ENCODE assay signal across 19 cellular contexts in genomic region chr1:35186239-35186638, GRCh38. TPM values are rescaled to one million over a fixed set of nuclear protein-coding genes. Genes with fewer than 3 reads are reported as not detected.
DNase-seq lines count a peak whose midpoint lies in the region; ATAC-seq, FAIRE-seq and TF ChIP-seq lines count a peak whose summit lies in the region.
"Had no signal": no experiment of that assay in that cellular context is flagged by ENCODE, and none has a peak within 500 bp of the region (broad histone marks: within the 10 kb centered on the region; RNA-seq: fewer than 3 reads in every experiment).

No MANE protein-coding gene starts in this region.

- peak overlapping the region in 6 of 8 donors; percentile 7 to 69 (median 58) for H3K27ac Mint-ChIP-seq in CD8-positive, alpha-beta memory T cell
- H3K27ac Mint-ChIP-seq in activated CD8-positive, alpha-beta T cell treated with anti-CD3 and anti-CD28 coated beads for 36 hours: peak overlapping the region; percentile 85
- H3K27ac Mint-ChIP-seq: activated naive CD4-positive, alpha-beta T cell treated with anti-CD3 and anti-CD28 coated beads, Interleukin-2, amount 10 ng/mL, durations not matched to agents 7 days and 5 days had no signal

- no peak overlapping the region for H3K18ac ChIP-seq in mesenchymal stem cell (ENCODE audit: low read depth in 1 of 2, low read length in 2 of 2)

- TF ChIP-seq EP300 in A549 (IDR thresholded peaks at IDR 0.05) (no peak), ovary (IDR thresholded peaks at IDR 0.05) (no peak)

- no peak overlapping the region for H2BK5ac ChIP-seq in mesenchymal stem cell (ENCODE audit: low read depth, low read length, poor library complexity, severe bottlenecking)

- POLR2A ChIA-PET in A549 (lab: Yijun Ruan, JAX): no interaction called here
- POLR2A ChIA-PET in CD8-positive, alpha-beta memory T cell (lab: Charles Lee): interaction anchor here (1.1 kb wide), 1 partner anchor 201 kb away, joined by 3 read pairs; the partner anchor contains the start of gene TMEM35B
- POLR2A ChIA-PET in activated CD8-positive, alpha-beta T cell treated with anti-CD3 and anti-CD28 coated beads for 36 hours (lab: Charles Lee): interaction anchor here (0.7 to 2.6 kb wide), 6 partner anchors 8 to 326 kb away, joined by 3 to 10 read pairs (median 4); partner anchors contain the start of genes SMIM12 and ZMYM1

- H3K4me2 ChIP-seq in A549 (peak overlapping the region; percentile 3; the same call in 1 of the 3 replicates), mesenchymal stem cell (ENCODE audit: low read length, poor library complexity, severe bottlenecking) (no peak overlapping the region)

- TF ChIP-seq CTCF in A549 (IDR thresholded peaks at IDR 0.05) (no peak), ovary (IDR thresholded peaks at IDR 0.05) (no peak)
- TF ChIP-seq CTCF in activated CD8-positive, alpha-beta T cell treated with anti-CD3 and anti-CD28 coated beads for 36 hours (IDR thresholded peaks at IDR 0.05): no peak

- CTCF ChIA-PET in A549 (lab: Yijun Ruan, JAX): interaction anchor here (0.6 kb wide), 1 partner anchor 19 kb away, joined by 5 read pairs; no protein-coding TSS in a partner anchor
- CTCF ChIA-PET in CD8-positive, alpha-beta memory T cell (lab: Charles Lee): interaction anchor here (1.5 kb wide), 1 partner anchor 16 kb away, joined by 7 read pairs; no protein-coding TSS in a partner anchor
- CTCF ChIA-PET in activated CD8-positive, alpha-beta T cell treated with anti-CD3 and anti-CD28 coated beads for 36 hours (lab: Charles Lee): interaction anchor here (0.9 to 1.4 kb wide), 2 partner anchors 26 to 202 kb away, joined by 3 read pairs; partner anchors contain the start of gene TMEM35B

- peaks cover 0 to 4% of the 10 kb centered on the region in 2 donors for H3K27me3 Mint-ChIP-seq in CD8-positive, alpha-beta memory T cell
- H3K27me3 Mint-ChIP-seq in activated CD8-positive, alpha-beta T cell treated with anti-CD3 and anti-CD28 coated beads for 36 hours: no peaks in the 10 kb centered on the region
- H3K27me3 Mint-ChIP-seq: activated naive CD4-positive, alpha-beta T cell treated with anti-CD3 and anti-CD28 coated beads, Interleukin-2, amount 10 ng/mL, durations not matched to agents 7 days and 5 days had no signal

- no peak overlapping the region for H4K8ac ChIP-seq in mesenchymal stem cell (ENCODE audit: low read length)

- TF ChIP-seq POLR2A in A549 (IDR thresholded peaks at IDR 0.05; ENCODE audit: low read length) (no peak), ovary (IDR thresholded peaks at IDR 0.05) (no peak)

- H3K36me3 Mint-ChIP-seq in CD8-positive, alpha-beta memory T cell: peaks cover 49 to 99% (median 61%) of the 10 kb centered on the region in 3 donors
- H3K36me3 Mint-ChIP-seq in activated CD8-positive, alpha-beta T cell treated with anti-CD3 and anti-CD28 coated beads for 36 hours (ENCODE audit: low read depth): peaks cover 95% of the 10 kb centered on the region

- no peak overlapping the region for H4K91ac ChIP-seq in mesenchymal stem cell (ENCODE audit: low read length)

- H3K4me1 ChIP-seq in A549: peaks cover 78% of the 10 kb centered on the region
- H3K4me1 ChIP-seq in CD8-positive, alpha-beta memory T cell (ENCODE audit: insufficient read depth, low read length): peaks cover 82% of the 10 kb centered on the region
- H3K4me1 ChIP-seq in mesenchymal stem cell (ENCODE audit: control insufficient read depth, insufficient read depth, low read depth, low read length): peaks cover 14% of the 10 kb centered on the region
- peaks cover 7% of the 10 kb centered on the region for H3K4me1 ChIP-seq in SJCRH30
- peaks cover 4% of the 10 kb centered on the region for H3K4me1 ChIP-seq in ovary (ENCODE audit: insufficient read depth)
- H3K4me1 ChIP-seq: foreskin keratinocyte had no signal

- H3K27ac ChIP-seq in A549 (no peak overlapping the region), mesenchymal stem cell (ENCODE audit: low read length, poor library complexity, severe bottlenecking) (no peak overlapping the region), SJCRH30 (no peak overlapping the region), ovary (no peak overlapping the region)
- no peak overlapping the region for H3K27ac ChIP-seq in CD8-positive, alpha-beta memory T cell (ENCODE audit: low read depth, low read length)
- H3K27ac ChIP-seq: foreskin keratinocyte had no signal

- peaks cover 95% of the 10 kb centered on the region for H3K36me3 ChIP-seq in CD8-positive, alpha-beta memory T cell (ENCODE audit: insufficient read depth, low read length)
- H3K36me3 ChIP-seq in mesenchymal stem cell (ENCODE audit: control insufficient read depth in 1 of 2, insufficient read depth in 2 of 2, low read depth in 1 of 2, low read length in 2 of 2): peaks cover 23 to 100% of the 10 kb centered on the region in 2 experiments
- H3K36me3 ChIP-seq in SJCRH30: peaks cover 100% of the 10 kb centered on the region
- H3K36me3 ChIP-seq in ovary: no peaks in the 10 kb centered on the region

- peaks cover 94 to 100% (median 99%) of the 10 kb centered on the region in 3 donors for H3K4me1 Mint-ChIP-seq in CD8-positive, alpha-beta memory T cell
- H3K4me1 Mint-ChIP-seq in activated CD8-positive, alpha-beta T cell treated with anti-CD3 and anti-CD28 coated beads for 36 hours (ENCODE audit: low read depth): peaks cover 95% of the 10 kb centered on the region

- H3K79me1 ChIP-seq in mesenchymal stem cell (replicated peaks; ENCODE audit: low read length, poor library complexity, severe bottlenecking): no peaks in the 10 kb centered on the region

- H3K9me3 ChIP-seq in A549 (no peaks in the 10 kb centered on the region), mesenchymal stem cell (ENCODE audit: control insufficient read depth, low read length) (no peaks in the 10 kb centered on the region), SJCRH30 (replicated peaks) (no peaks in the 10 kb centered on the region), ovary (no peaks in the 10 kb centered on the region)
- H3K9me3 ChIP-seq in CD8-positive, alpha-beta memory T cell (ENCODE audit: low read length): no peaks in the 10 kb centered on the region

- H3K4ac ChIP-seq in mesenchymal stem cell (ENCODE audit: low read depth in 1 of 2, low read length in 2 of 2): no peak overlapping the region

- no peak for TF ChIP-seq RAD21 in A549 (conservative IDR thresholded peaks at IDR 0.05 in 1 of 2, IDR thresholded peaks at IDR 0.05 in 1 of 2)

- H3K9me3 Mint-ChIP-seq in CD8-positive, alpha-beta memory T cell: no peaks in the 10 kb centered on the region
- H3K9me3 Mint-ChIP-seq in activated CD8-positive, alpha-beta T cell treated with anti-CD3 and anti-CD28 coated beads for 36 hours: no peaks in the 10 kb centered on the region
- H3K9me3 Mint-ChIP-seq: activated naive CD4-positive, alpha-beta T cell treated with anti-CD3 and anti-CD28 coated beads, Interleukin-2, amount 10 ng/mL, durations not matched to agents 7 days and 5 days had no signal

- H3K9ac ChIP-seq in mesenchymal stem cell (ENCODE audit: low read length): peak overlapping the region; percentile 36

- no peak for FAIRE-seq in A549 (lab: Jason Lieb, UNC)
- FAIRE-seq: H1 had no signal

- in situ Hi-C loops in KBM-7 (cut with MboI; ENCODE audit: low pct_unique_long_range_greater_than_20kb, low sequenced_read_pairs): no loop called here

- H2BK12ac ChIP-seq in mesenchymal stem cell (ENCODE audit: low read length in 2 of 2): no peak overlapping the region

- H2AK5ac ChIP-seq in mesenchymal stem cell (ENCODE audit: low read length, severe bottlenecking): no peak overlapping the region

- H3K4me3 ChIP-seq in A549 (no peak overlapping the region), mesenchymal stem cell (ENCODE audit: insufficient read depth in 1 of 2, low read depth in 1 of 2, low read length in 2 of 2) (no peak overlapping the region), SJCRH30 (no peak overlapping the region), ovary (no peak overlapping the region)
- H3K4me3 ChIP-seq in CD8-positive, alpha-beta memory T cell (ENCODE audit: low read length): no peak overlapping the region
- H3K4me3 ChIP-seq: lung had no signal

- no peak overlapping the region for H3K14ac ChIP-seq in mesenchymal stem cell (ENCODE audit: low read length in 2 of 2)

- H3K23ac ChIP-seq in mesenchymal stem cell (ENCODE audit: low read length in 2 of 2): no peak overlapping the region

- intact Hi-C loops in activated CD8-positive, alpha-beta T cell treated with anti-CD3 and anti-CD28 coated beads for 36 hours (cut with micrococcal nuclease): no loop called here
- intact Hi-C loops in ovary (cut with DNase I): no loop called here

- H3K4me3 Mint-ChIP-seq in CD8-positive, alpha-beta memory T cell: peak overlapping the region in 2 of 7 donors; percentile 6 to 9
- H3K4me3 Mint-ChIP-seq in activated CD8-positive, alpha-beta T cell treated with anti-CD3 and anti-CD28 coated beads for 36 hours: peak overlapping the region; percentile 83
- H3K4me3 Mint-ChIP-seq: activated naive CD4-positive, alpha-beta T cell treated with anti-CD3 and anti-CD28 coated beads, Interleukin-2, amount 10 ng/mL, durations not matched to agents 7 days and 5 days had no signal

- no peaks in the 10 kb centered on the region for H3K27me3 ChIP-seq in CD8-positive, alpha-beta memory T cell (ENCODE audit: insufficient read depth, low read length, poor library complexity, severe bottlenecking)
- H3K27me3 ChIP-seq in mesenchymal stem cell (ENCODE audit: control insufficient read depth in 1 of 2, insufficient read depth in 1 of 2, low read length in 2 of 2): no peaks in the 10 kb centered on the region
- H3K27me3 ChIP-seq in SJCRH30: no peaks in the 10 kb centered on the region
- H3K27me3 ChIP-seq in ovary: no peaks in the 10 kb centered on the region
- H3K27me3 ChIP-seq: foreskin keratinocyte had no signal

- H2AFZ ChIP-seq in mesenchymal stem cell (ENCODE audit: low read depth, low read length): no peak overlapping the region

- no peak overlapping the region for H2BK120ac ChIP-seq in mesenchymal stem cell (ENCODE audit: low read depth, low read length)

- WGBS in A549 (ENCODE audit: missing lambda C conversion rate): 57% methylated on average over 4 of the region's 4 CpGs
- WGBS in mesenchymal stem cell: 98% methylated on average over 3 of the region's 4 CpGs
- WGBS in ovary, 3 donors: 40 to 48% (median 46%) methylated on average over 4 of the region's 4 CpGs

- ATAC-seq in A549 (no peak), GM21717 (IDR thresholded peaks at IDR 0.05; ENCODE audit: unreplicated experiment) (no peak)
- ATAC-seq in activated CD8-positive, alpha-beta T cell treated with anti-CD3 and anti-CD28 coated beads for 36 hours: no peak
- ATAC-seq: foreskin keratinocyte, right cardiac atrium had no signal

- DNase-seq in A549 (ENCODE audit: low read depth in 1 of 2, low spot score in 1 of 2) (no peak), mesenchymal stem cell (no peak), SJCRH30 (no peak), ovary (no peak), KBM-7 (no peak)
- DNase-seq in CD8-positive, alpha-beta memory T cell: no peak
- no peak for DNase-seq in activated CD8-positive, alpha-beta T cell treated with anti-CD3 and anti-CD28 coated beads for 36 hours
- DNase-seq: activated CD4-positive, alpha-beta T cell treated with anti-CD3 and anti-CD28 coated beads, Interleukin-2, amount 50 U/mL, for 48 hours; activated naive CD4-positive, alpha-beta T cell treated with anti-CD3 and anti-CD28 coated beads, Interleukin-2, amount 10 ng/mL, durations not matched to agents 7 days and 5 days; caudate nucleus; DMS79; foreskin keratinocyte; NCI-H1048; right cardiac atrium; SHP77 treated with DMSO at 0.1 percent for 48 hours; stimulated activated CD4-positive, alpha-beta T cell treated with anti-CD3 and anti-CD28 coated beads, Interleukin-4, amount 100 ng/mL, for 24 hours had no signal

- no peak overlapping the region for H2BK15ac ChIP-seq in mesenchymal stem cell (ENCODE audit: low read depth, poor library complexity, severe bottlenecking)

RNA-seq across cellular contexts. Expression of gene SFPQ, which starts 6.7 kb away (rescaled TPM):
- polyA plus RNA-seq in A549 (2011; rRNA removed) (99.6 and 151 TPM in 2 replicates), A549 (2017; fragmentation: RNase III; extraction: RNeasy Plus Mini Kit Qiagen cat#74134 plus additional on column Dnase treatment) (327 to 363 TPM (median 332 TPM) in 3 replicates), ovary (100 to 1,000 TPM; 288 TPM)
- polyA plus RNA-seq in A549 (2012; cell fraction: cytosol; rRNA removed): 63.4 and 70.1 TPM in 2 replicates
- 176 and 221 TPM in 2 replicates for polyA plus RNA-seq in A549 (2012; cell fraction: nucleus; rRNA removed)
- polyA minus RNA-seq in A549 (2011; rRNA and poly(A)+ RNA removed): 36.4 and 43.9 TPM in 2 replicates
- total RNA-seq in CD8-positive, alpha-beta memory T cell: 100 to 1,000 TPM; 349 to 360 TPM
- polyA plus RNA-seq in CD8-positive, alpha-beta memory T cell: 168 TPM
- total RNA-seq in activated CD8-positive, alpha-beta T cell treated with anti-CD3 and anti-CD28 coated beads for 36 hours: 100 to 1,000 TPM; 295 to 297 TPM
- 138 TPM for polyA plus RNA-seq in mesenchymal stem cell (2013, experiment 1 of 2)
- 125 TPM for polyA plus RNA-seq in mesenchymal stem cell (2013, experiment 2 of 2)
- 340 and 387 TPM in 2 replicates for total RNA-seq in SJCRH30 (2014; rRNA removed; shearing (Covaris generic))
- 100 to 1,000 TPM; 205 to 295 (median 240) TPM for total RNA-seq in ovary
